ENCODE assay signal across 8 cellular contexts in the genomic region with DNA sequence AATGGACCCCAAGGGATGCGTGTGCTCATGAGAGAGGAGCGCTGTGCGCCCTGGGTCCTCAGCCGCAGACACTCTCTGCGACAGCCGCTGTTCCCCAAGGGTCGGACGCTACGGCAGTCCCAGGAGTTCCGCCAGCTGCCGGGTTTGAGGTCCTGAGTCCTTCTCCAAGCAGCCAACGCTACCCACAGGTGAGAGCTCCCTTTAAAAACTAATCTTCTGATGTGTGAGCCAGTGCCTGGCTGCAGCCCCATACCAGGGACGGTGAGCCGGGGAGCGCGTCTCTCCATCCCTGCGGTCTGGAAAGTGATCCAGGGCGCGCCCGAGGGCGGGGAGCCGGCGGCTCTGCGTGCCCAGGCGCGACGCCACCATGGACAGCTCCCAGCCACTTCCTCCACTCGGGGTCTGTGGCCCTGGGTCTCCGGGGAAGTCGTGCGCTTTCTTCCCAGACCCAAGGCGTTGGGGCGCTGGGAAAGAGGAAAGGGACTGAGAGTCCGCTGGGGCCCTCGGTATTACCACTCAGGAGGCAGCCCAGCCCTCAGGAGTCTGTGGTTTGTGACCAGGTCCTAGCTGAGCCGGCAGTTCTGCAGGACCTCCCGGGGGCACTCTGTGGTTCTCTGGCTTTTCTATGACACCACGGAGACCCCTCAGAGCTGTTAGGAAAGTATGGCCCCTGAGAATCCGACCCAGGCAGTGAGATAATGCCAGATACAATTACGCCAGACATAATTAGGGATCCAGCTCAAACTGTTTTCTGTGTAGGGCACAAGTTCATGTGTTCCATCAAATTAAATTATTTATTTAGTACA. TPM values are rescaled to one million over a fixed set of nuclear protein-coding genes. Genes with fewer than 3 reads are reported as not detected.
A peak's percentile ranks its signal among the peaks of the same experiment; 100 is the strongest.
DNase-seq lines count a peak whose midpoint lies in the region; ATAC-seq and TF ChIP-seq lines count a peak whose summit lies in the region.

No MANE protein-coding gene starts in this region.

- ATAC-seq in HCT116 (no peak), HG02973 (IDR thresholded peaks at IDR 0.05; ENCODE audit: unreplicated experiment) (no peak), GM18861 (IDR thresholded peaks at IDR 0.05; ENCODE audit: unreplicated experiment) (no peak), GM19463 (IDR thresholded peaks at IDR 0.05; ENCODE audit: unreplicated experiment) (no peak)

- peak; percentile 51 for DNase-seq in 8988T
- DNase-seq in HCT116 (ENCODE audit: low read depth, low spot score) = no peak
- DNase-seq in activated naive CD4-positive, alpha-beta T cell treated with anti-CD3 and anti-CD28 coated beads, Interleukin-2, amount 50 U/mL, for 16 hours = peak; percentile 12
- peak; percentile 70 for DNase-seq in hepatic stellate cell (ENCODE audit: low spot score)
- peak; percentile 60 for DNase-seq in stimulated activated CD8-positive, alpha-beta memory T cell treated with anti-CD3 and anti-CD28 coated beads, Interleukin-4, amount 100 ng/mL, for 48 hours

- TF ChIP-seq CTCF in HCT116 (IDR thresholded peaks at IDR 0.05 in 2 of 3, conservative IDR thresholded peaks at IDR 0.05 in 1 of 3; ENCODE audit: borderline replicate concordance in 1 of 3, insufficient read depth in 1 of 3, low read depth in 2 of 3, low read length in 2 of 3) = no peak

- intact Hi-C loops in HCT116 (cut with micrococcal nuclease) = no loop called here

- H3K27me3 ChIP-seq in HCT116 (ENCODE audit: insufficient read depth, low read length) = no peaks in the 10 kb centered on the region

- POLR2A ChIA-PET in HCT116 (lab: Charles Lee) = no interaction called here

- H3K9me2 ChIP-seq in HCT116 (ENCODE audit: insufficient read depth) = no peaks in the 10 kb centered on the region

- RAD21 ChIA-PET in HCT116 (lab: Charles Lee; ENCODE audit: low non-redundant PET in 1 of 2, low total read pairs in 2 of 2, uncharacterized antibody in 2 of 2, unreplicated experiment in 2 of 2) = interaction anchor here in 1 of 2 experiments (1.2 kb wide), 1 partner anchor 76 kb away, joined by 4 read pairs; no protein-coding TSS in a partner anchor

- no peak overlapping the region for H2AFZ ChIP-seq in HCT116 (ENCODE audit: low read depth, low read length, poor library complexity, severe bottlenecking)

- H3K9me3 ChIP-seq in HCT116 (ENCODE audit: control insufficient read depth in 1 of 2, insufficient read depth in 1 of 2, low read depth in 1 of 2, low read length in 2 of 2) = no peaks in the 10 kb centered on the region

- H4K20me1 ChIP-seq in HCT116 (ENCODE audit: insufficient read depth) = no peaks in the 10 kb centered on the region

- H3K4me3 ChIP-seq in HCT116 (replicated peaks in 1 of 2; ENCODE audit: low read depth in 1 of 2, low read length in 2 of 2) = no peak overlapping the region

- no peaks in the 10 kb centered on the region for H3K36me3 ChIP-seq in HCT116 (ENCODE audit: control insufficient read depth in 1 of 2, insufficient read depth in 2 of 2, low read length in 2 of 2)

- TF ChIP-seq POLR2A in HCT116 (IDR thresholded peaks at IDR 0.05; ENCODE audit: borderline replicate concordance, extremely low read depth, insufficient read depth, insufficient read length) = no peak

- CTCF ChIA-PET in HCT116 (lab: Charles Lee) = interaction anchor here (0.8 to 6.0 kb wide), 4 partner anchors 188 to 486 kb away, joined by 4 to 136 read pairs (median 46); no protein-coding TSS in a partner anchor

- no peak overlapping the region for H3K4me2 ChIP-seq in HCT116 (ENCODE audit: low read length)

- H3K9ac ChIP-seq in HCT116 (ENCODE audit: low read length) = no peak overlapping the region

- BruUV-seq in HCT116 (replicated peaks; lab: Mats Ljungman, UMichigan) = no TSS peak

- H3K27ac ChIP-seq in HCT116 (ENCODE audit: low read depth, low read length) = no peak overlapping the region

- TF ChIP-seq RAD21 in HCT116 (IDR thresholded peaks at IDR 0.05; ENCODE audit: low read depth) = no peak

- no peaks in the 10 kb centered on the region for H3K79me2 ChIP-seq in HCT116 (ENCODE audit: insufficient read depth, low read length)

- peaks cover 4 to 19% of the 10 kb centered on the region in 2 experiments; a peak in 2 of 4 replicates for H3K4me1 ChIP-seq in HCT116 (ENCODE audit: control insufficient read depth in 1 of 2, insufficient read depth in 2 of 2, low read length in 2 of 2)

TF ChIP-seq in HCT116, 20 proteins besides CTCF, POLR2A, EP300 and RAD21:
- TF ChIP-seq SIN3A (IDR thresholded peaks at IDR 0.05; ENCODE audit: low read depth) (no peak), ELF1 (IDR thresholded peaks at IDR 0.05; ENCODE audit: borderline replicate concordance, low read depth) (no peak), SP1 (IDR thresholded peaks at IDR 0.05; ENCODE audit: low read depth) (no peak), ZNF274 (IDR thresholded peaks at IDR 0.05; ENCODE audit: low read depth, low read length) (no peak), EZH2 (IDR thresholded peaks at IDR 0.05) (no peak), TCF7L2 (IDR thresholded peaks at IDR 0.05; ENCODE audit: borderline replicate concordance, extremely low read depth, insufficient read depth, insufficient read length) (no peak), SRF (IDR thresholded peaks at IDR 0.05; ENCODE audit: low read depth) (no peak)
- TF ChIP-seq, protein P1, sequence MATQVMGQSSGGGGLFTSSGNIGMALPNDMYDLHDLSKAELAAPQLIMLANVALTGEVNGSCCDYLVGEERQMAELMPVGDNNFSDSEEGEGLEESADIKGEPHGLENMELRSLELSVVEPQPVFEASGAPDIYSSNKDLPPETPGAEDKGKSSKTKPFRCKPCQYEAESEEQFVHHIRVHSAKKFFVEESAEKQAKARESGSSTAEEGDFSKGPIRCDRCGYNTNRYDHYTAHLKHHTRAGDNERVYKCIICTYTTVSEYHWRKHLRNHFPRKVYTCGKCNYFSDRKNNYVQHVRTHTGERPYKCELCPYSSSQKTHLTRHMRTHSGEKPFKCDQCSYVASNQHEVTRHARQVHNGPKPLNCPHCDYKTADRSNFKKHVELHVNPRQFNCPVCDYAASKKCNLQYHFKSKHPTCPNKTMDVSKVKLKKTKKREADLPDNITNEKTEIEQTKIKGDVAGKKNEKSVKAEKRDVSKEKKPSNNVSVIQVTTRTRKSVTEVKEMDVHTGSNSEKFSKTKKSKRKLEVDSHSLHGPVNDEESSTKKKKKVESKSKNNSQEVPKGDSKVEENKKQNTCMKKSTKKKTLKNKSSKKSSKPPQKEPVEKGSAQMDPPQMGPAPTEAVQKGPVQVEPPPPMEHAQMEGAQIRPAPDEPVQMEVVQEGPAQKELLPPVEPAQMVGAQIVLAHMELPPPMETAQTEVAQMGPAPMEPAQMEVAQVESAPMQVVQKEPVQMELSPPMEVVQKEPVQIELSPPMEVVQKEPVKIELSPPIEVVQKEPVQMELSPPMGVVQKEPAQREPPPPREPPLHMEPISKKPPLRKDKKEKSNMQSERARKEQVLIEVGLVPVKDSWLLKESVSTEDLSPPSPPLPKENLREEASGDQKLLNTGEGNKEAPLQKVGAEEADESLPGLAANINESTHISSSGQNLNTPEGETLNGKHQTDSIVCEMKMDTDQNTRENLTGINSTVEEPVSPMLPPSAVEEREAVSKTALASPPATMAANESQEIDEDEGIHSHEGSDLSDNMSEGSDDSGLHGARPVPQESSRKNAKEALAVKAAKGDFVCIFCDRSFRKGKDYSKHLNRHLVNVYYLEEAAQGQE (IDR thresholded peaks at IDR 0.05; ENCODE audit: low read depth) = peak; percentile 60

RNA-seq across cellular contexts. Expression of gene CEMIP, which starts 1.4 kb away (rescaled TPM):
- 3.5 TPM for total RNA-seq in HCT116 (2021; ENCODE audit: unreplicated experiment)
- 4.1 and 4.6 TPM in 2 replicates for polyA plus RNA-seq in HCT116 (2012)
